20 cellular contexts compared by ENCODE assay signal in genomic region chr2:237264480-237265219, GRCh38.
DNase-seq lines count a peak whose midpoint lies in the region; ATAC-seq and TF ChIP-seq lines count a peak whose summit lies in the region.
"Had no signal": no experiment of that assay in that cellular context is flagged by ENCODE, and none has a peak within 500 bp of the region (broad histone marks: within the 10 kb centered on the region; RNA-seq: fewer than 3 reads in every experiment).

No MANE protein-coding gene starts in this region.

- 88% methylated on average over 18 of the region's 18 CpGs for WGBS in mesenchymal stem cell

- no peaks in the 10 kb centered on the region for H3K79me2 ChIP-seq in ACC112 (ENCODE audit: control insufficient read depth, insufficient read depth, low read length, unreplicated experiment)

- H3K4me3 Mint-ChIP-seq in activated CD4-positive, alpha-beta memory T cell treated with anti-CD3 and anti-CD28 coated beads, Interleukin-2, amount 10 ng/mL, durations not matched to agents 7 days and 5 days = no peak overlapping the region
- H3K4me3 Mint-ChIP-seq: activated naive CD8-positive, alpha-beta T cell treated with anti-CD3 and anti-CD28 coated beads, Interleukin-2, amount 10 ng/mL, durations not matched to agents 7 days and 5 days; immature natural killer cell; memory B cell; neural crest cell; stimulated activated memory B cell treated with anti-CD40 and anti-IgM and Interleukin-4, amounts not matched to agents 10 μg/mL and 1 μg/mL and 100 μg/mL, for 72 hours had no signal

- peak overlapping the region; percentile 13 to 16 for H3K18ac ChIP-seq in mesenchymal stem cell (ENCODE audit: low read depth in 1 of 2, low read length in 2 of 2)

- H3K4me1 Mint-ChIP-seq in activated CD4-positive, alpha-beta memory T cell treated with anti-CD3 and anti-CD28 coated beads, Interleukin-2, amount 10 ng/mL, durations not matched to agents 7 days and 5 days = no peaks in the 10 kb centered on the region
- H3K4me1 Mint-ChIP-seq: activated naive CD8-positive, alpha-beta T cell treated with anti-CD3 and anti-CD28 coated beads, Interleukin-2, amount 10 ng/mL, durations not matched to agents 7 days and 5 days; immature natural killer cell; memory B cell; stimulated activated memory B cell treated with anti-CD40 and anti-IgM and Interleukin-4, amounts not matched to agents 10 μg/mL and 1 μg/mL and 100 μg/mL, for 72 hours had no signal

- H3K27me3 ChIP-seq in ACC112 (ENCODE audit: insufficient read depth, low read length) (no peaks in the 10 kb centered on the region), mesenchymal stem cell (ENCODE audit: control insufficient read depth in 1 of 2, insufficient read depth in 1 of 2, low read length in 2 of 2) (no peaks in the 10 kb centered on the region)
- H3K27me3 ChIP-seq: uterus had no signal

- H4K8ac ChIP-seq in mesenchymal stem cell (ENCODE audit: low read length) = peak overlapping the region; percentile 61

- peak overlapping the region; percentile 17 to 64 for H3K4ac ChIP-seq in mesenchymal stem cell (ENCODE audit: low read depth in 1 of 2, low read length in 2 of 2)

- TF ChIP-seq CTCF in astrocyte of the cerebellum (IDR thresholded peaks at IDR 0.05; ENCODE audit: low read depth, low read length, missing control alignments) = no peak

- no peaks in the 10 kb centered on the region for H3K79me1 ChIP-seq in mesenchymal stem cell (replicated peaks; ENCODE audit: low read length, poor library complexity, severe bottlenecking)

- H2BK15ac ChIP-seq in mesenchymal stem cell (ENCODE audit: low read depth, poor library complexity, severe bottlenecking) = no peak overlapping the region

- no peak overlapping the region for H2BK5ac ChIP-seq in mesenchymal stem cell (ENCODE audit: low read depth, low read length, poor library complexity, severe bottlenecking)

- no peak overlapping the region for H2BK120ac ChIP-seq in mesenchymal stem cell (ENCODE audit: low read depth, low read length)

- H3K4me1 ChIP-seq in ACC112 (ENCODE audit: control insufficient read depth, insufficient read depth, low read length, unreplicated experiment) (peaks cover 47% of the 10 kb centered on the region), mesenchymal stem cell (ENCODE audit: control insufficient read depth, insufficient read depth, low read depth, low read length) (peaks cover 7% of the 10 kb centered on the region)
- H3K4me1 ChIP-seq: uterus had no signal

- H3K27ac Mint-ChIP-seq in activated CD4-positive, alpha-beta memory T cell treated with anti-CD3 and anti-CD28 coated beads, Interleukin-2, amount 10 ng/mL, durations not matched to agents 7 days and 5 days = no peak overlapping the region
- H3K27ac Mint-ChIP-seq: activated naive CD8-positive, alpha-beta T cell treated with anti-CD3 and anti-CD28 coated beads, Interleukin-2, amount 10 ng/mL, durations not matched to agents 7 days and 5 days; immature natural killer cell; memory B cell; stimulated activated memory B cell treated with anti-CD40 and anti-IgM and Interleukin-4, amounts not matched to agents 10 μg/mL and 1 μg/mL and 100 μg/mL, for 72 hours had no signal

- no peak overlapping the region for H3K23ac ChIP-seq in mesenchymal stem cell (ENCODE audit: low read length in 2 of 2)

- CTCF ChIA-PET in activated CD4-positive, alpha-beta memory T cell treated with anti-CD3 and anti-CD28 coated beads, Interleukin-2, amount 10 ng/mL, durations not matched to agents 7 days and 5 days (lab: Charles Lee) = no interaction called here

- H3K14ac ChIP-seq in mesenchymal stem cell (ENCODE audit: low read length in 2 of 2) = no peak overlapping the region

- ATAC-seq in HG02763 (IDR thresholded peaks at IDR 0.05; ENCODE audit: unreplicated experiment) = no peak
- ATAC-seq: stimulated activated memory B cell treated with anti-CD40 and anti-IgM and Interleukin-4, amounts not matched to agents 10 μg/mL and 1 μg/mL and 100 μg/mL, for 72 hours had no signal

- peak overlapping the region; percentile 59 to 86 for H2BK12ac ChIP-seq in mesenchymal stem cell (ENCODE audit: low read length in 2 of 2)

- H2AK5ac ChIP-seq in mesenchymal stem cell (ENCODE audit: low read length, severe bottlenecking) = peak overlapping the region; percentile 35

- in situ Hi-C loops in astrocyte of the cerebellum (cut with HindIII; ENCODE audit: low sequenced_read_pairs) = no loop called here

- peak; percentile 87 for DNase-seq in HCEC 1CT
- peak; percentile 78 for DNase-seq in astrocyte of the cerebellum (ENCODE audit: low read depth)
- no peak for DNase-seq in mesenchymal stem cell
- no peak for DNase-seq in inferior parietal cortex (ENCODE audit: extremely low spot score)
- DNase-seq in T-helper 2 cell = no peak
- no peak for DNase-seq in activated CD4-positive, alpha-beta memory T cell treated with anti-CD3 and anti-CD28 coated beads, Interleukin-2, amount 10 ng/mL, durations not matched to agents 7 days and 5 days
- DNase-seq: activated naive CD8-positive, alpha-beta T cell treated with anti-CD3 and anti-CD28 coated beads, Interleukin-2, amount 10 ng/mL, durations not matched to agents 7 days and 5 days; activated T-cell treated with anti-CD3 and anti-CD28 coated beads, Interleukin-2, amount 50 U/mL, for 48 hours; Calu3; immature natural killer cell; NCI-H1417 treated with DMSO at 0.1 percent for 48 hours; NCI-H446; uterus had no signal

- H3K36me3 ChIP-seq in ACC112 (ENCODE audit: insufficient read depth, low read length) (no peaks in the 10 kb centered on the region), mesenchymal stem cell (ENCODE audit: control insufficient read depth in 1 of 2, insufficient read depth in 2 of 2, low read depth in 1 of 2, low read length in 2 of 2) (peaks cover 0 to 2% of the 10 kb centered on the region in 2 experiments)
- H3K36me3 ChIP-seq: uterus had no signal

- H3K27ac ChIP-seq in ACC112 (ENCODE audit: low read depth, low read length) (peak overlapping the region; percentile 98), mesenchymal stem cell (ENCODE audit: low read length, poor library complexity, severe bottlenecking) (peak overlapping the region; percentile 30)
- H3K27ac ChIP-seq: HL-60, uterus had no signal

- POLR2A ChIA-PET in activated CD4-positive, alpha-beta memory T cell treated with anti-CD3 and anti-CD28 coated beads, Interleukin-2, amount 10 ng/mL, durations not matched to agents 7 days and 5 days (lab: Charles Lee) = no interaction called here

- no peak overlapping the region for H4K91ac ChIP-seq in mesenchymal stem cell (ENCODE audit: low read length)

- H2AFZ ChIP-seq in ACC112 (ENCODE audit: low read length, unreplicated experiment) (no peak overlapping the region), mesenchymal stem cell (ENCODE audit: low read depth, low read length) (no peak overlapping the region)

- H3K9ac ChIP-seq in mesenchymal stem cell (ENCODE audit: low read length) = peak overlapping the region; percentile 83

- H3K4me3 ChIP-seq in ACC112 (ENCODE audit: low read depth, low read length) (peak overlapping the region; percentile 34), astrocyte of the cerebellum (ENCODE audit: low read depth, low read length) (no peak overlapping the region), mesenchymal stem cell (ENCODE audit: insufficient read depth in 1 of 2, low read depth in 1 of 2, low read length in 2 of 2) (no peak overlapping the region)
- H3K4me3 ChIP-seq: skin epidermis, uterus had no signal

- H3K27me3 Mint-ChIP-seq in activated CD4-positive, alpha-beta memory T cell treated with anti-CD3 and anti-CD28 coated beads, Interleukin-2, amount 10 ng/mL, durations not matched to agents 7 days and 5 days = peaks cover 9% of the 10 kb centered on the region

- no peaks in the 10 kb centered on the region for H3K36me3 Mint-ChIP-seq in activated CD4-positive, alpha-beta memory T cell treated with anti-CD3 and anti-CD28 coated beads, Interleukin-2, amount 10 ng/mL, durations not matched to agents 7 days and 5 days (ENCODE audit: low read depth)
- H3K36me3 Mint-ChIP-seq: activated naive CD8-positive, alpha-beta T cell treated with anti-CD3 and anti-CD28 coated beads, Interleukin-2, amount 10 ng/mL, durations not matched to agents 7 days and 5 days; immature natural killer cell; memory B cell; stimulated activated memory B cell treated with anti-CD40 and anti-IgM and Interleukin-4, amounts not matched to agents 10 μg/mL and 1 μg/mL and 100 μg/mL, for 72 hours had no signal

- no peaks in the 10 kb centered on the region for H3K9me3 ChIP-seq in mesenchymal stem cell (ENCODE audit: control insufficient read depth, low read length)
- H3K9me3 ChIP-seq: uterus had no signal

- H3K4me2 ChIP-seq in mesenchymal stem cell (ENCODE audit: low read length, poor library complexity, severe bottlenecking) = no peak overlapping the region

- H3K9me3 Mint-ChIP-seq in activated CD4-positive, alpha-beta memory T cell treated with anti-CD3 and anti-CD28 coated beads, Interleukin-2, amount 10 ng/mL, durations not matched to agents 7 days and 5 days = no peaks in the 10 kb centered on the region
- H3K9me3 Mint-ChIP-seq: activated naive CD8-positive, alpha-beta T cell treated with anti-CD3 and anti-CD28 coated beads, Interleukin-2, amount 10 ng/mL, durations not matched to agents 7 days and 5 days; immature natural killer cell; neural crest cell had no signal

Comparison
In these comparisons a context has a peak if more than half of its experiments do, and no peak if none do; other contexts are left out.
1. DNase-seq: peak in HCEC 1CT (single experiment) and astrocyte of the cerebellum (single experiment); none in mesenchymal stem cell (single experiment), inferior parietal cortex (single experiment), T-helper 2 cell (0 of 5) and activated CD4-positive, alpha-beta memory T cell treated with anti-CD3 and anti-CD28 coated beads, Interleukin-2, amount 10 ng/mL, durations not matched to agents 7 days and 5 days (single experiment).